In the genomic region with DNA sequence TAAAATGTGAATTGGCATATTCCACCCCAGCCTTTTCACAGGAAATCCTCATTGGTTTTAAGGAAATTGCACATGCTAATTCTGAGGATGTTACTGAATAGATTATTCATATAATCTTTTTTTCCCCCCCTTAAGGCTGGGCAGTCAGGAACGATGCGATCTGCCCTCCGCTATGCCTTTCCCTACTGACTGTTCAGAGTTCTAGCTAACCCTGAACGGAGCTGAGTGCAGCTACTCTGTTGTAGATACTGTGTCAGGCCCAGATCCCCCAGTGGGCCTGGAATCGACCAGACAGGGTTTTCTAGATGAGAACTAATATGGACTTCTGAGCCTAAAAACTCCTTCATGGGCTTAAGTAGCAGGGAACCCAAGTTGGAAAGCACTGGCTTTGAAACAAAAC, we compare ENCODE assay signal across 14 cellular contexts.
"Had no signal": no experiment of that assay in that cellular context is flagged by ENCODE, and none has a peak within 500 bp of the region (broad histone marks: within the 10 kb centered on the region; RNA-seq: fewer than 3 reads in every experiment).

No MANE protein-coding gene starts in this region.

- H3K27ac ChIP-seq: ovary, VCaP had no signal

- H3K4me1 ChIP-seq: thyroid gland had no signal

- H3K27ac Mint-ChIP-seq: activated T-helper 1 cell treated with anti-CD3 and anti-CD28 coated beads, Interleukin-12 subunit alpha, Interleukin-12 subunit beta, Interleukin-2, Interleukin-4 antibody, amounts not matched to agents 30 ng/mL and 10 ng/mL and 1 ng/mL, durations not matched to agents 14 hours and 24 hours and 36 hours; stimulated activated naive CD8-positive, alpha-beta T cell treated with anti-CD3 and anti-CD28 coated beads, Interleukin-15, Interleukin-2, amounts not matched to agents 100 ng/mL and 50 ng/mL, for 24 hours had no signal

- H3K27me3 Mint-ChIP-seq: stimulated activated naive CD8-positive, alpha-beta T cell treated with anti-CD3 and anti-CD28 coated beads, Interleukin-15, Interleukin-2, amounts not matched to agents 100 ng/mL and 50 ng/mL, for 24 hours had no signal

- H3K36me3 ChIP-seq: esophagus muscularis mucosa, ovary, thyroid gland had no signal

- H3K4me3 ChIP-seq: esophagus muscularis mucosa, ovary, thyroid gland had no signal

- H3K9me3 ChIP-seq: esophagus muscularis mucosa, ovary, thyroid gland had no signal

- H3K9me3 Mint-ChIP-seq: activated T-helper 1 cell treated with anti-CD3 and anti-CD28 coated beads, Interleukin-12 subunit alpha, Interleukin-12 subunit beta, Interleukin-2, Interleukin-4 antibody, amounts not matched to agents 30 ng/mL and 10 ng/mL and 1 ng/mL, durations not matched to agents 14 hours and 24 hours and 36 hours; neural crest cell; stimulated activated naive CD8-positive, alpha-beta T cell treated with anti-CD3 and anti-CD28 coated beads, Interleukin-15, Interleukin-2, amounts not matched to agents 100 ng/mL and 50 ng/mL, for 24 hours had no signal

- DNase-seq: activated CD4-positive, alpha-beta T cell treated with anti-CD3 and anti-CD28 coated beads for 4 hours; activated naive CD4-positive, alpha-beta T cell; glutamatergic neuron; mesenchymal stem cell; ovary; stimulated activated CD4-positive, alpha-beta T cell treated with anti-CD3 and anti-CD28 coated beads, Interleukin-15, amount 100 ng/mL, for 24 hours; stimulated activated CD4-positive, alpha-beta T cell treated with anti-CD3 and anti-CD28 coated beads, Interleukin-4, amount 100 ng/mL, for 24 hours; T-helper 1 cell; thyroid gland had no signal

- H3K27me3 ChIP-seq: esophagus muscularis mucosa, ovary, thyroid gland had no signal

- H3K4me3 Mint-ChIP-seq: activated T-helper 1 cell treated with anti-CD3 and anti-CD28 coated beads, Interleukin-12 subunit alpha, Interleukin-12 subunit beta, Interleukin-2, Interleukin-4 antibody, amounts not matched to agents 30 ng/mL and 10 ng/mL and 1 ng/mL, durations not matched to agents 14 hours and 24 hours and 36 hours; neural crest cell; stimulated activated naive CD8-positive, alpha-beta T cell treated with anti-CD3 and anti-CD28 coated beads, Interleukin-15, Interleukin-2, amounts not matched to agents 100 ng/mL and 50 ng/mL, for 24 hours had no signal
